In the genomic region with DNA sequence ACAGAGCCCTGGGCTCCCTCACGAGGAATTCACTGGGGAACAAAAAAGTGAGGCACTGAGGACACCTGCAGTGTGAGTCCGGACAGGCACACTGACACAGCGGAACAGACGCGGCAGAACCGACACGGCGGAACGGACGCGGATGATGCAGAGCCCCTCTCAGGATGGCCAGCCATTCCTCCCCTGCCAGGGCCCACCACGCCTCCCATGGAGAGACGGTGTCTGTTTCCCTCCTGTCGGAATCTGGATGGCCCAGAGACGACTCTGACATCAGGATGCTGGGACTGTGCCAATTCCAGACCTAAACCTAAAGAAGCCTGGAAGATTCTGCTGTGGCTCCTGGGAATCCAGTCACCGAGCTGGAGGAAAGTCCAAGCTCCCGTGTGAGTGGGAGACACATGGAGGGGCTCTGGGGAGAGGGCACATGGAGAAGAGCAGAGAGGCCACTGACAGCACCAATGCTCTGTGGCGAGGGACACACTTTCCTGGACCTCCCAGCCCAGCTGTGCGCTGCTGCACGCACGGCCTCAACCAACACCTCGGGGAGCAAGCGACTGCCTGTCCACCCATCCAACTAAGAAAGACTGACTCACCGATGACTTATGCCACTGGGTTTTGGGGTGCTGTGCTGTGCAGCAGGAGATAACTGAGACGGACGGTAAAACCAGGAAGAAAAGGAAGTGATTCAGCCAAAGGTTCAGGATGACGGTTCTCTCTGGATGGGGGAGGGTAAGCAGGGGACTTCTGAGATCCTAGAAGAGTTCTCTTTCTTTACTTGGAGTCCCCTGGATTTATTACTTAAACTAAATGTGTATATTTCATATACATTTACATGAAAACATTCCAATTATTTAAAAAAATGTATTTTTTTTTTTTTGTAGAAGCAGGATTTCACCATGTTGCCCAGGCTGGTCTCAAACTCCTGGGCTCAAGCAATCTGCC, we compare ENCODE assay signal across 8 cellular contexts. TPM values are rescaled to one million over a fixed set of nuclear protein-coding genes. Genes with fewer than 3 reads are reported as not detected.
DNase-seq lines count a peak whose midpoint lies in the region; ATAC-seq, FAIRE-seq and TF ChIP-seq lines count a peak whose summit lies in the region.

No MANE protein-coding gene starts in this region.

- H3K4me1 ChIP-seq in lower lobe of right lung: peaks cover 81% of the 10 kb centered on the region

- intact Hi-C loops in lower lobe of right lung (cut with DNase I): no loop called here

- H3K4me3 ChIP-seq in lower lobe of right lung: no peak overlapping the region

- ATAC-seq in lower lobe of right lung (no peak), HG02840 (IDR thresholded peaks at IDR 0.05; ENCODE audit: low FRiP score, unreplicated experiment) (no peak)

- peak overlapping the region; percentile 99 for H3K27ac Mint-ChIP-seq in activated naive CD8-positive, alpha-beta T cell

- TF ChIP-seq CTCF in lower lobe of right lung (IDR thresholded peaks at IDR 0.05) (no peak), D721Med (IDR thresholded peaks at IDR 0.05; ENCODE audit: insufficient read depth, missing control alignments) (no peak)

- FAIRE-seq in D721Med (lab: Jason Lieb, UNC): no peak

- H3K27ac ChIP-seq in lower lobe of right lung: peak overlapping the region; percentile 59

- peak; percentile 77 for DNase-seq in AG08395 (ENCODE audit: low spot score)
- DNase-seq in HS-5 (ENCODE audit: low read depth): peak; percentile 96
- no peak for DNase-seq in lower lobe of right lung
- DNase-seq in islet precursor cell: no peak
- DNase-seq in D721Med (ENCODE audit: insufficient read length, low spot score): no peak
- no peak for DNase-seq in iPS-NIHi11 (ENCODE audit: low spot score)

- peak overlapping the region; percentile 84 for H3K4me3 Mint-ChIP-seq in activated naive CD8-positive, alpha-beta T cell

- H3K9me3 Mint-ChIP-seq in activated naive CD8-positive, alpha-beta T cell (ENCODE audit: low read depth): no peaks in the 10 kb centered on the region

- peaks cover 19% of the 10 kb centered on the region for H3K36me3 Mint-ChIP-seq in activated naive CD8-positive, alpha-beta T cell

- H3K4me1 Mint-ChIP-seq in activated naive CD8-positive, alpha-beta T cell (ENCODE audit: low read depth): peaks cover 93% of the 10 kb centered on the region

- no peaks in the 10 kb centered on the region for H3K27me3 Mint-ChIP-seq in activated naive CD8-positive, alpha-beta T cell

- H3K9me3 ChIP-seq in lower lobe of right lung: no peaks in the 10 kb centered on the region

- H3K27me3 ChIP-seq in lower lobe of right lung (ENCODE audit: low read depth): no peaks in the 10 kb centered on the region

- peaks cover 7% of the 10 kb centered on the region for H3K36me3 ChIP-seq in lower lobe of right lung

RNA-seq across cellular contexts. Expression of gene ZBTB17, which starts 23.3 kb away (rescaled TPM):
- total RNA-seq in lower lobe of right lung: 37.7 TPM

RNA-seq across cellular contexts. Expression of gene SRARP, which starts 51.4 kb away (rescaled TPM):
- 0.21 TPM for total RNA-seq in lower lobe of right lung

Comparison
In these comparisons a context has a peak if more than half of its experiments do, and no peak if none do; other contexts are left out.
1. DNase-seq: peak in AG08395 (single experiment) and HS-5 (single experiment); none in lower lobe of right lung (single experiment), islet precursor cell (single experiment), D721Med (single experiment) and iPS-NIHi11 (single experiment).